Comparison of ENCODE assay signal across 1 cellular context in the genomic region with DNA sequence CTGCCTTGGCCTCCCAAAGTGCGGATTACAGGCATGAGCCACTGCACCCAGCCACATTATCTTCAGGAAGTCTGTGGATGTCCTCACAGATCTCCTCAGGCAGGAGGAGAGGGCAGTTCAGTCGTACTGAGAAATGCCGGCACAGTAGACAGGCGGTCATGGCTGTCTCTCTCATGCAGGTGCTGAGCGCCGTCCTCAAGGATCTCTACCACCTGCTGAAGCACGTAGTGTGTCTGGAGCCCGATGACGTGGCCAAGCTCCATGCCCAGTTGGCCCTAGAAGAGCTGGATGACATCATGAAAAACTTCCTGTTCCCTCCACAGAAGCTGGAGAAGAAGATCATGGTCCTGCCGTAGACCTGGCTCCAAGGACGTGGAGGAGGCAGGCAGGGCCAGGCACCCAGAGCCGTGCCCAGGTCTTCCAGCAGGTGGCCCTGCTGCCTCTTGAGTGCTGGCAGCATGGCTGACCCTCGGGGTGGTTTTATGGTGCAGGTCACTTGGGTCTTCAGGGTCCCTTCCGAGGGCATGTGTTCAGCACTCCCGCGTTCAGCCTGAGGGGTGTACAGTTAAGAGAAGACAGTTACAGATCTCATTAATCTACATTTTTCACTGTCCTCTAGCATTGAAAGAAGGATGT.
A peak's percentile ranks its signal among the peaks of the same experiment; 100 is the strongest.
TF ChIP-seq lines count a peak whose summit lies in the region.

No MANE protein-coding gene starts in this region.

TF ChIP-seq in WTC11, 78 proteins besides CTCF, POLR2A, EP300 and RAD21 (continued from another document):
- peak; percentile 70; the same call in 1 of the 2 replicates for TF ChIP-seq ZBTB21 (CRISPR knock-in tag; IDR thresholded peaks at IDR 0.05; ENCODE audit: borderline replicate concordance)
